10 cellular contexts compared by ENCODE assay signal in genomic region chr15:79595271-79595670, GRCh38.
DNase-seq lines count a peak whose midpoint lies in the region; ATAC-seq and TF ChIP-seq lines count a peak whose summit lies in the region.
"Had no signal": no experiment of that assay in that cellular context is flagged by ENCODE, and none has a peak within 500 bp of the region (broad histone marks: within the 10 kb centered on the region; RNA-seq: fewer than 3 reads in every experiment).

No MANE protein-coding gene starts in this region.

- no peaks in the 10 kb centered on the region for H3K9me2 ChIP-seq in SU-DHL-6 (replicated peaks; ENCODE audit: insufficient read depth, low read length)

- no peak overlapping the region for H3K9ac ChIP-seq in KMS-11
- no peak overlapping the region for H3K9ac ChIP-seq in SU-DHL-6 (ENCODE audit: low read length)

- H3K9me3 ChIP-seq in SU-DHL-6 (ENCODE audit: insufficient read depth, low read length) (no peaks in the 10 kb centered on the region), neutrophil (no peaks in the 10 kb centered on the region), upper lobe of left lung (no peaks in the 10 kb centered on the region)
- H3K9me3 ChIP-seq: BE2C, HAP-1, SJSA1 had no signal

- TF ChIP-seq EP300 in upper lobe of left lung (IDR thresholded peaks at IDR 0.05): no peak

- no peaks in the 10 kb centered on the region for H3F3A ChIP-seq in SU-DHL-6 (ENCODE audit: insufficient read depth)

- H3K4me2 ChIP-seq in KMS-11: 0 out of 2 replicates have a peak overlapping the region, but pooled peaks have one; percentile 17
- H3K4me2 ChIP-seq in SU-DHL-6 (ENCODE audit: low read depth, low read length, poor library complexity, severe bottlenecking): no peak overlapping the region

- H3K79me2 ChIP-seq in KMS-11 (ENCODE audit: insufficient read depth, low read depth) (no peaks in the 10 kb centered on the region), SU-DHL-6 (ENCODE audit: insufficient read depth, low read length) (no peaks in the 10 kb centered on the region)

- H3K27me3 ChIP-seq in KMS-11 (ENCODE audit: insufficient read depth, low read depth) (no peaks in the 10 kb centered on the region), SU-DHL-6 (ENCODE audit: low read length) (no peaks in the 10 kb centered on the region), neutrophil (peaks cover 31% of the 10 kb centered on the region), upper lobe of left lung (no peaks in the 10 kb centered on the region)
- H3K27me3 ChIP-seq: BE2C had no signal

- H4K20me1 ChIP-seq in KMS-11 (ENCODE audit: insufficient read depth): no peaks in the 10 kb centered on the region
- H4K20me1 ChIP-seq in SU-DHL-6 (ENCODE audit: low read depth, low read length): no peaks in the 10 kb centered on the region

- peak; percentile 48 to 82 for DNase-seq in NCI-H524 (lab: John Stamatoyannopoulos, UW)
- no peak for DNase-seq in upper lobe of left lung

- WGBS in upper lobe of left lung, 2 donors: 69 to 84% methylated on average over 6 of the region's 6 CpGs

- H3K4me3 ChIP-seq in KMS-11 (IDR thresholded peaks at IDR 0.05; ENCODE audit: insufficient read depth, low read depth, low read length) (no peak overlapping the region), SU-DHL-6 (ENCODE audit: insufficient read depth, low read length, poor library complexity, severe bottlenecking) (no peak overlapping the region), neutrophil (ENCODE audit: low read depth in 1 of 2, low read length in 1 of 2) (no peak overlapping the region), upper lobe of left lung (no peak overlapping the region)
- H3K4me3 ChIP-seq: HAP-1, SJSA1 had no signal

- H3K27ac ChIP-seq in KMS-11: no peak overlapping the region
- no peak overlapping the region for H3K27ac ChIP-seq in SU-DHL-6 (ENCODE audit: low read depth, low read length)
- H3K27ac ChIP-seq in neutrophil: peak overlapping the region; percentile 24
- no peak overlapping the region for H3K27ac ChIP-seq in upper lobe of left lung
- H3K27ac ChIP-seq: SJSA1 had no signal

- peak overlapping the region; percentile 86; the same call in 1 of the 2 replicates for H2AFZ ChIP-seq in KMS-11 (ENCODE audit: low read depth)
- peak overlapping the region; percentile 58 for H2AFZ ChIP-seq in SU-DHL-6 (ENCODE audit: low read depth, low read length, severe bottlenecking)

- H3K4me1 ChIP-seq in KMS-11 (ENCODE audit: low read depth, poor library complexity, severe bottlenecking): peaks cover 3% of the 10 kb centered on the region
- peaks cover 31 to 35% of the 10 kb centered on the region in 2 experiments for H3K4me1 ChIP-seq in neutrophil (ENCODE audit: control insufficient read depth in 1 of 2, insufficient read depth in 1 of 2, low read depth in 1 of 2, low read length in 1 of 2)
- H3K4me1 ChIP-seq in upper lobe of left lung: no peaks in the 10 kb centered on the region
- H3K4me1 ChIP-seq: BE2C, SJSA1 had no signal

- ATAC-seq in GM21360 (IDR thresholded peaks at IDR 0.05; ENCODE audit: unreplicated experiment): no peak
- ATAC-seq in HG02798 (IDR thresholded peaks at IDR 0.05; ENCODE audit: poor library complexity, unreplicated experiment): no peak
- no peak for ATAC-seq in upper lobe of left lung (ENCODE audit: low FRiP score in 2 of 2)

- H3K36me3 ChIP-seq in KMS-11 (ENCODE audit: insufficient read depth) (no peaks in the 10 kb centered on the region), SU-DHL-6 (ENCODE audit: low read length) (no peaks in the 10 kb centered on the region), neutrophil (no peaks in the 10 kb centered on the region), upper lobe of left lung (no peaks in the 10 kb centered on the region)
- H3K36me3 ChIP-seq: BE2C, HAP-1, SJSA1 had no signal

- TF ChIP-seq CTCF in KMS-11 (conservative IDR thresholded peaks at IDR 0.05; ENCODE audit: low read depth, low read length) (no peak), SU-DHL-6 (IDR thresholded peaks at IDR 0.05; ENCODE audit: insufficient read depth, low read length, poor library complexity, severe bottlenecking) (no peak), neutrophil (IDR thresholded peaks at IDR 0.05) (no peak), upper lobe of left lung (IDR thresholded peaks at IDR 0.05) (no peak)

- no peak for TF ChIP-seq POLR2A in upper lobe of left lung (IDR thresholded peaks at IDR 0.05)

Comparison
In these comparisons a context has a peak if more than half of its experiments do, and no peak if none do; other contexts are left out.
1. DNase-seq: peak in NCI-H524 (2 of 2); none in upper lobe of left lung (0 of 2).